In genomic region chr12:131055596-131056233, GRCh38 we compare ENCODE assay signal across 30 cellular contexts.
"Had no signal": no experiment of that assay in that cellular context is flagged by ENCODE, and none has a peak within 500 bp of the region (broad histone marks: within the 10 kb centered on the region; RNA-seq: fewer than 3 reads in every experiment).

No MANE protein-coding gene starts in this region.

- H3K4me1 Mint-ChIP-seq: mesothelial cell of epicardium had no signal

- H3K4me3 ChIP-seq: gastroesophageal sphincter, hepatocyte, right lobe of liver, skin epidermis, testis, transverse colon had no signal

- H3K27ac ChIP-seq: brain microvascular endothelial cell, gastroesophageal sphincter, hepatocyte, neutrophil, right lobe of liver, skin epidermis, testis, transverse colon, WERI-Rb-1 had no signal

- H3K4me1 ChIP-seq: gastroesophageal sphincter, right lobe of liver, testis, transverse colon had no signal

- FAIRE-seq: astrocyte, endothelial cell of umbilical vein, keratinocyte had no signal

- ATAC-seq: activated CD4-positive, CD25-positive, alpha-beta regulatory T cell treated with anti-CD3 and anti-CD28 coated beads, Interleukin-2, amount 50 U/mL, for 24 hours; effector memory CD8-positive, alpha-beta T cell; gastroesophageal sphincter; left colon; right lobe of liver; T-helper 17 cell had no signal

- DNase-seq: activated CD4-positive, alpha-beta T cell treated with anti-CD3 and anti-CD28 coated beads for 48 hours; activated CD4-positive, alpha-beta T cell treated with anti-CD3 and anti-CD28 coated beads, Interleukin-2, amount 50 U/mL, for 48 hours; activated CD8-positive, alpha-beta memory T cell treated with anti-CD3 and anti-CD28 coated beads, Interleukin-2, amount 50 U/mL, for 48 hours; activated naive CD4-positive, alpha-beta T cell treated with Interleukin-2 at 50 U/mL for 16 hours; activated T-cell treated with anti-CD3 and anti-CD28 coated beads, Interleukin-2, amount 50 U/mL, for 24 hours; brain microvascular endothelial cell; caudate nucleus; cortex of kidney; effector memory CD8-positive, alpha-beta T cell; left colon; naive B cell; nephron progenitor cell; right lobe of liver; stimulated activated CD4-positive, alpha-beta T cell treated with anti-CD3 and anti-CD28 coated beads, Interleukin-12 subunit alpha, Interleukin-12 subunit beta, amount 100 ng/mL, for 4 hours; stimulated activated CD4-positive, alpha-beta T cell treated with anti-CD3 and anti-CD28 coated beads, Interleukin-4, amount 100 ng/mL, for 1 hour; T-helper 17 cell; T1000; testis; transverse colon; WERI-Rb-1 had no signal

- H3K36me3 ChIP-seq: brain microvascular endothelial cell, gastroesophageal sphincter, neutrophil, right lobe of liver, transverse colon, WERI-Rb-1 had no signal

- H3K9me3 ChIP-seq: gastroesophageal sphincter, neutrophil, right lobe of liver, testis, transverse colon had no signal

- H3K27ac Mint-ChIP-seq: activated naive CD8-positive, alpha-beta T cell; activated T-cell treated with anti-CD3 and anti-CD28 coated beads, Interleukin-2, amount 50 U/mL, for 24 hours; effector memory CD8-positive, alpha-beta T cell; mesothelial cell of epicardium; nephron progenitor cell had no signal

- H3K4me3 Mint-ChIP-seq: activated naive CD8-positive, alpha-beta T cell; activated T-cell treated with anti-CD3 and anti-CD28 coated beads, Interleukin-2, amount 50 U/mL, for 24 hours; effector memory CD8-positive, alpha-beta T cell; mesothelial cell of epicardium; nephron progenitor cell; T-helper 17 cell had no signal

- H3K9me3 Mint-ChIP-seq: activated T-cell treated with anti-CD3 and anti-CD28 coated beads, Interleukin-2, amount 50 U/mL, for 24 hours; effector memory CD8-positive, alpha-beta T cell; mesothelial cell of epicardium; naive B cell; nephron progenitor cell had no signal

- H3K36me3 Mint-ChIP-seq: activated naive CD8-positive, alpha-beta T cell; mesothelial cell of epicardium; naive B cell had no signal
